ENCODE assay signal across 15 cellular contexts in genomic region chr6:124928831-124929230, GRCh38. TPM values are rescaled to one million over a fixed set of nuclear protein-coding genes. Genes with fewer than 3 reads are reported as not detected.
"Had no signal": no experiment of that assay in that cellular context is flagged by ENCODE, and none has a peak within 500 bp of the region (broad histone marks: within the 10 kb centered on the region; RNA-seq: fewer than 3 reads in every experiment).

No MANE protein-coding gene starts in this region.

- H3K4me3 ChIP-seq: left ventricle myocardium inferior, thoracic aorta had no signal

- DNase-seq: activated CD4-positive, alpha-beta T cell treated with anti-CD3 and anti-CD28 coated beads for 1 hour; activated CD4-positive, alpha-beta T cell treated with anti-CD3 and anti-CD28 coated beads, Interleukin-2, amount 50 U/mL, for 1 hour; activated CD8-positive, alpha-beta T cell treated with anti-CD3 and anti-CD28 coated beads, Interleukin-2, amount 10 ng/mL, durations not matched to agents 7 days and 5 days; activated gamma-delta T cell treated with Interleukin-2 at 50 U/mL for 16 hours; aorta; cortex of kidney; endodermal cell; kidney glomerular epithelial cell; left ventricle myocardium inferior; naive thymus-derived CD8-positive, alpha-beta T cell; stimulated activated CD4-positive, alpha-beta T cell treated with anti-CD3 and anti-CD28 coated beads, Interleukin-4, amount 100 ng/mL, for 1 hour; stimulated activated naive CD4-positive, alpha-beta T cell; T-cell; WERI-Rb-1 had no signal

RNA-seq across cellular contexts. Expression of gene RNF217, which starts 33.4 kb away (rescaled TPM):
- total RNA-seq: naive thymus-derived CD8-positive, alpha-beta T cell had no signal
